Comparison of ENCODE assay signal across 11 cellular contexts in genomic region chr14:50964683-50965390, GRCh38. TPM values are rescaled to one million over a fixed set of nuclear protein-coding genes. Genes with fewer than 3 reads are reported as not detected.
DNase-seq lines count a peak whose midpoint lies in the region; ATAC-seq, FAIRE-seq and TF ChIP-seq lines count a peak whose summit lies in the region.
"Had no signal": no experiment of that assay in that cellular context is flagged by ENCODE, and none has a peak within 500 bp of the region (broad histone marks: within the 10 kb centered on the region; RNA-seq: fewer than 3 reads in every experiment).

No MANE protein-coding gene starts in this region.

- peak overlapping the region; percentile 4; the same call in 1 of the 2 replicates for H3K9ac ChIP-seq in SK-N-SH

- no peaks in the 10 kb centered on the region for H3K9me3 ChIP-seq in SK-N-SH

- no peak for TF ChIP-seq CTCF in SK-N-SH (IDR thresholded peaks at IDR 0.05)

- no peaks in the 10 kb centered on the region for H3K27me3 ChIP-seq in SK-N-SH (ENCODE audit: insufficient read depth)

- no peak for TF ChIP-seq EP300 in SK-N-SH (IDR thresholded peaks at IDR 0.05; ENCODE audit: borderline replicate concordance in 1 of 2, low read depth in 1 of 2, low read length in 1 of 2)

- H3K4me2 ChIP-seq in SK-N-SH: peak overlapping the region; percentile 47

- no peaks in the 10 kb centered on the region for H3K36me3 ChIP-seq in SK-N-SH (replicated peaks in 1 of 2; ENCODE audit: control insufficient read depth in 1 of 2, insufficient read depth in 2 of 2, low read length in 1 of 2)

- WGBS in SK-N-SH (ENCODE audit: low lambda C conversion rate): 21% methylated on average over 5 of the region's 5 CpGs

- POLR2A ChIA-PET in SK-N-SH (lab: Yijun Ruan, JAX): no interaction called here

- H3K27ac ChIP-seq in SK-N-SH (ENCODE audit: low read depth in 2 of 2, low read length in 1 of 2): peak overlapping the region; percentile 61 to 80; a peak in 3 of 4 replicates
- H3K27ac ChIP-seq: coronary artery had no signal

- H4K20me1 ChIP-seq in SK-N-SH (ENCODE audit: insufficient read depth): no peaks in the 10 kb centered on the region

- TF ChIP-seq POLR2A in H54 (IDR thresholded peaks at IDR 0.05; ENCODE audit: low read depth, low read length): no peak

- H2AFZ ChIP-seq in SK-N-SH (ENCODE audit: low read depth): peak overlapping the region; percentile 33; the same call in 1 of the 2 replicates

- no peaks in the 10 kb centered on the region for H3K9me2 ChIP-seq in SK-N-SH

- H3K4me1 ChIP-seq in SK-N-SH (ENCODE audit: control insufficient read depth in 1 of 2, insufficient read depth in 2 of 2, low read depth in 1 of 2, low read length in 1 of 2): peaks cover 12 to 44% of the 10 kb centered on the region in 2 experiments

- CTCF ChIA-PET in SK-N-SH (lab: Yijun Ruan, JAX): interaction anchor here (1.2 to 1.8 kb wide), 4 partner anchors 10 to 191 kb away, joined by 3 to 7 read pairs (median 4); no protein-coding TSS in a partner anchor

- peaks cover 53% of the 10 kb centered on the region for H3F3A ChIP-seq in SK-N-SH (replicated peaks; ENCODE audit: insufficient read depth)

- no peak for ATAC-seq in HG02623 (IDR thresholded peaks at IDR 0.05; ENCODE audit: unreplicated experiment)

- H3K79me2 ChIP-seq in SK-N-SH (ENCODE audit: insufficient read depth): no peaks in the 10 kb centered on the region; the same call in 1 of the 2 replicates

- no peak for TF ChIP-seq RAD21 in SK-N-SH (IDR thresholded peaks at IDR 0.05; ENCODE audit: low read length)

- peak; percentile 14 for DNase-seq in H54 (ENCODE audit: insufficient read length, low spot score)
- no peak for DNase-seq in SK-N-SH
- peak; percentile 75 for DNase-seq in glomerular visceral epithelial cell (ENCODE audit: extremely low spot score)
- peak; percentile 93 for DNase-seq in smooth muscle cell of the brain vasculature (ENCODE audit: low read depth, low spot score)
- no peak for DNase-seq in activated gamma-delta T cell (lab: John Stamatoyannopoulos, UW)
- DNase-seq in stimulated activated naive CD4-positive, alpha-beta T cell treated with Interleukin-2 at 50 U/mL for 16 hours (lab: John Stamatoyannopoulos, UW): no peak
- DNase-seq: activated CD4-positive, alpha-beta T cell treated with anti-CD3 and anti-CD28 coated beads, Interleukin-2, amount 10 ng/mL, durations not matched to agents 7 days and 5 days; naive B cell; NCI-H1930 had no signal

- peak; percentile 15 for FAIRE-seq in H54 (lab: Jason Lieb, UNC)

- H3K4me3 ChIP-seq in SK-N-SH (ENCODE audit: low read depth in 2 of 2, low read length in 1 of 2): no peak overlapping the region; a peak in 1 of 4 replicates
- H3K4me3 ChIP-seq: coronary artery had no signal

TF ChIP-seq in SK-N-SH, 30 proteins besides CTCF, POLR2A, EP300 and RAD21:
- TF ChIP-seq NFIC (IDR thresholded peaks at IDR 0.05; ENCODE audit: borderline replicate concordance) (peak; percentile 84), RCOR1 (IDR thresholded peaks at IDR 0.05; ENCODE audit: low read length) (no peak), JUND (IDR thresholded peaks at IDR 0.05) (peak; percentile 47), RXRA (IDR thresholded peaks at IDR 0.05; ENCODE audit: borderline replicate concordance, low read depth) (no peak), PBX3 (IDR thresholded peaks at IDR 0.05) (peak; percentile 78), TCF12 (IDR thresholded peaks at IDR 0.05) (peak; percentile 75), FOSL2 (IDR thresholded peaks at IDR 0.05; ENCODE audit: borderline replicate concordance, low read depth) (peak; percentile 33; the same call in 1 of the 2 replicates), TEAD4 (IDR thresholded peaks at IDR 0.05; ENCODE audit: borderline replicate concordance, insufficient read depth) (peak; percentile 61; the same call in 1 of the 2 replicates), EZH2phosphoT487 (IDR thresholded peaks at IDR 0.05; ENCODE audit: borderline replicate concordance, low read depth) (no peak), SIN3A (IDR thresholded peaks at IDR 0.05; ENCODE audit: borderline replicate concordance, low read depth, low read length) (peak; percentile 28; the same call in 1 of the 2 replicates)
- TF ChIP-seq, protein P1, sequence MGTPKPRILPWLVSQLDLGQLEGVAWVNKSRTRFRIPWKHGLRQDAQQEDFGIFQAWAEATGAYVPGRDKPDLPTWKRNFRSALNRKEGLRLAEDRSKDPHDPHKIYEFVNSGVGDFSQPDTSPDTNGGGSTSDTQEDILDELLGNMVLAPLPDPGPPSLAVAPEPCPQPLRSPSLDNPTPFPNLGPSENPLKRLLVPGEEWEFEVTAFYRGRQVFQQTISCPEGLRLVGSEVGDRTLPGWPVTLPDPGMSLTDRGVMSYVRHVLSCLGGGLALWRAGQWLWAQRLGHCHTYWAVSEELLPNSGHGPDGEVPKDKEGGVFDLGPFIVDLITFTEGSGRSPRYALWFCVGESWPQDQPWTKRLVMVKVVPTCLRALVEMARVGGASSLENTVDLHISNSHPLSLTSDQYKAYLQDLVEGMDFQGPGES (IDR thresholded peaks at IDR 0.05; ENCODE audit: low read depth, low read length): no peak
- TF ChIP-seq, protein P2, sequence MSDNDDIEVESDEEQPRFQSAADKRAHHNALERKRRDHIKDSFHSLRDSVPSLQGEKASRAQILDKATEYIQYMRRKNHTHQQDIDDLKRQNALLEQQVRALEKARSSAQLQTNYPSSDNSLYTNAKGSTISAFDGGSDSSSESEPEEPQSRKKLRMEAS (IDR thresholded peaks at IDR 0.05; ENCODE audit: low read depth): 0 out of 2 replicates have a peak, but pooled peaks have one; percentile 19

RNA-seq across cellular contexts. Expression of gene PYGL, which starts 20.6 kb away (rescaled TPM):
- polyA plus RNA-seq in SK-N-SH (2012; rRNA removed): 60.2 and 66.4 TPM in 2 replicates
- polyA plus RNA-seq in SK-N-SH (2012; cell fraction: cytosol; rRNA removed): 62.8 and 70.4 TPM in 2 replicates
- 48.1 and 72.3 TPM in 2 replicates for polyA plus RNA-seq in SK-N-SH (2012; cell fraction: nucleus; rRNA removed)

Comparison
In these comparisons a context has a peak if more than half of its experiments do, and no peak if none do; other contexts are left out.
1. DNase-seq: peak in H54 (single experiment), glomerular visceral epithelial cell (single experiment) and smooth muscle cell of the brain vasculature (single experiment); none in SK-N-SH (single experiment), activated gamma-delta T cell (single experiment) and stimulated activated naive CD4-positive, alpha-beta T cell treated with Interleukin-2 at 50 U/mL for 16 hours (single experiment).